ENCODE assay signal across 8 cellular contexts in genomic region chr12:69330475-69331473, GRCh38. TPM values are rescaled to one million over a fixed set of nuclear protein-coding genes. Genes with fewer than 3 reads are reported as not detected.
DNase-seq lines count a peak whose midpoint lies in the region; ATAC-seq and TF ChIP-seq lines count a peak whose summit lies in the region.

No MANE protein-coding gene starts in this region.

- peak overlapping the region in 4 of 5 donors; percentile 1 to 72 (median 46) for H3K9ac ChIP-seq in subcutaneous abdominal adipose tissue (ENCODE audit: low read length in 5 of 5)

- H3K27me3 ChIP-seq in MG63 (peaks cover 23% of the 10 kb centered on the region), subcutaneous abdominal adipose tissue (ENCODE audit: control insufficient read depth in 5 of 5, insufficient read depth in 4 of 5, low read length in 5 of 5) (peaks cover 0 to 3% (median 0%) of the 10 kb centered on the region in 5 donors)

- peak; percentile 35 for TF ChIP-seq POLR2A in erythroblast (IDR thresholded peaks at IDR 0.05; ENCODE audit: low read length)

- H3K36me3 ChIP-seq in MG63 (no peaks in the 10 kb centered on the region), subcutaneous abdominal adipose tissue (ENCODE audit: control insufficient read depth in 5 of 5, insufficient read depth in 5 of 5, low read length in 5 of 5) (no peaks in the 10 kb centered on the region)

- no peak overlapping the region for H3K27ac ChIP-seq in subcutaneous abdominal adipose tissue (ENCODE audit: low read depth, low read length)

- H3K9me3 Mint-ChIP-seq in nephron progenitor cell: no peaks in the 10 kb centered on the region

- peaks cover 45% of the 10 kb centered on the region for H3K4me1 Mint-ChIP-seq in nephron progenitor cell

- TF ChIP-seq CTCF in nephron progenitor cell (IDR thresholded peaks at IDR 0.05): no peak

- H3K4me1 ChIP-seq in subcutaneous abdominal adipose tissue (ENCODE audit: control insufficient read depth in 5 of 5, insufficient read depth in 5 of 5, low read length in 5 of 5): peaks cover 0 to 14% (median 11%) of the 10 kb centered on the region in 5 donors

- no peak overlapping the region for H3K27ac Mint-ChIP-seq in nephron progenitor cell

- H3K4me3 ChIP-seq in MG63: peak overlapping the region; percentile 15; the same call in 1 of the 2 replicates
- H3K4me3 ChIP-seq in subcutaneous abdominal adipose tissue (ENCODE audit: low read depth in 1 of 5, low read length in 5 of 5): peak overlapping the region; percentile 47 to 85 (median 69)

- H3K9me3 ChIP-seq in MG63 (no peaks in the 10 kb centered on the region), subcutaneous abdominal adipose tissue (ENCODE audit: control insufficient read depth in 5 of 5, low read length in 5 of 5) (no peaks in the 10 kb centered on the region)

- ATAC-seq in GM21619 (IDR thresholded peaks at IDR 0.05; ENCODE audit: unreplicated experiment): peak; percentile 84

- DNase-seq in EL (peak; percentile 21), MG63 (no peak), erythroblast (lab: John Stamatoyannopoulos, UW) (peak; percentile 48 to 77), nephron progenitor cell (peak; percentile 29), SK-N-DZ (ENCODE audit: low spot score) (no peak)
- peak; percentile 8 for DNase-seq in activated CD8-positive, alpha-beta memory T cell treated with anti-CD3 and anti-CD28 coated beads for 4 hours (ENCODE audit: low read depth in 2 of 2)

- peaks cover 10% of the 10 kb centered on the region for H3K27me3 Mint-ChIP-seq in nephron progenitor cell (ENCODE audit: low read depth, poor library complexity)

- H3K36me3 Mint-ChIP-seq in nephron progenitor cell (ENCODE audit: low read depth): no peaks in the 10 kb centered on the region

- H3K4me3 Mint-ChIP-seq in nephron progenitor cell: peak overlapping the region; percentile 80

RNA-seq across cellular contexts. Expression of gene LYZ, which starts 17.4 kb away (rescaled TPM):
- total RNA-seq in MG63 (2014; rRNA removed; shearing (Covaris generic); ENCODE audit: low replicate concordance): not detected in 2 replicates
- 0.80 TPM in 1 of 2 replicates, not detected in the other for polyA plus RNA-seq in SK-N-DZ (2014; cell fraction: cytosol; rRNA removed)
- 0.67 TPM in 1 of 2 replicates, not detected in the other for polyA plus RNA-seq in SK-N-DZ (2014; cell fraction: nucleus; rRNA removed)

RNA-seq across cellular contexts. Expression of gene YEATS4, which starts 28.8 kb away (rescaled TPM):
- 32.3 and 75.0 TPM in 2 replicates for total RNA-seq in MG63 (2014; rRNA removed; shearing (Covaris generic); ENCODE audit: low replicate concordance)
- polyA plus RNA-seq in SK-N-DZ (2014; cell fraction: cytosol; rRNA removed): 75.6 and 163 TPM in 2 replicates
- 67.5 and 93.0 TPM in 2 replicates for polyA plus RNA-seq in SK-N-DZ (2014; cell fraction: nucleus; rRNA removed)

Comparison
In these comparisons a context has a peak if more than half of its experiments do, and no peak if none do; other contexts are left out.
1. DNase-seq: peak in EL (single experiment), activated CD8-positive, alpha-beta memory T cell treated with anti-CD3 and anti-CD28 coated beads for 4 hours (2 of 2), erythroblast (2 of 2) and nephron progenitor cell (single experiment); none in MG63 (single experiment) and SK-N-DZ (single experiment).